Comparison of ENCODE assay signal across 17 cellular contexts in the genomic region with DNA sequence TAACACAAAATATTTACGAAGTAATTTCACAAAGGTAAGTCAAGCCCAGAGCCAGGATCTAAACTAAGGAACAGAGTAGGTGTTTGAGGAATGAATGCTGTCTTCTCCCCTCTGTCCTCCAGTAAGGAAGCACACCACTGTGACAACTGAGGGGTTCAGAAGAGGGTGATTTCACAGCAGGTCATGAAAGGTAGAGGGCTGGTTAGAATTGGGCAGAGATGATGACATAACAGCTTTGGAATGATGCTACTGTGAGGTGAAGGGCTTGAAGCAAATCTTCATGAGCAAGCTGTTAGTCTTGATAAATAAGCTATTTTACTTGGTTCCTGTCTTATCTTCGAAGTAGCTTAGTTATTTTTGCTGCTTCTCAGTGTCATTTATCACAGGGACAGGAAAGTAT.
DNase-seq lines count a peak whose midpoint lies in the region; FAIRE-seq and TF ChIP-seq lines count a peak whose summit lies in the region.
"Had no signal": no experiment of that assay in that cellular context is flagged by ENCODE, and none has a peak within 500 bp of the region (broad histone marks: within the 10 kb centered on the region; RNA-seq: fewer than 3 reads in every experiment).

No MANE protein-coding gene starts in this region.

- FAIRE-seq in bronchial epithelial cell (lab: Jason Lieb, UNC): no peak
- FAIRE-seq: A204.1, G401.6, GM12891 had no signal

- peak overlapping the region; percentile 13 for H3K4me3 Mint-ChIP-seq in type B pancreatic cell
- H3K4me3 Mint-ChIP-seq: B cell; CD4-positive, alpha-beta T cell; GM23338 had no signal

- no peak for TF ChIP-seq EP300 in ovary (IDR thresholded peaks at IDR 0.05)

- peak overlapping the region; percentile 46 for H3K27ac Mint-ChIP-seq in type B pancreatic cell
- H3K27ac Mint-ChIP-seq: B cell; CD4-positive, alpha-beta T cell; GM23338 had no signal

- no CpG with 5 or more reads among the region's 2 CpGs for WGBS in mesendoderm (ENCODE audit: extremely low coverage, insufficient coverage, low lambda C conversion rate)
- WGBS in ovary, 3 donors: 20 to 43% (median 24%) methylated on average over 2 of the region's 2 CpGs

- no peak overlapping the region for H2AK5ac ChIP-seq in mesendoderm (ENCODE audit: low read length)

- no peaks in the 10 kb centered on the region for H3K79me2 ChIP-seq in mesendoderm (ENCODE audit: control insufficient read depth, insufficient read depth, low read length)

- no peak overlapping the region for H3K4me3 ChIP-seq in bronchial epithelial cell (ENCODE audit: low read depth, low read length)
- no peak overlapping the region for H3K4me3 ChIP-seq in mesendoderm (ENCODE audit: low read length)
- no peak overlapping the region for H3K4me3 ChIP-seq in ovary
- H3K4me3 ChIP-seq: GM23338 had no signal

- H3K27me3 ChIP-seq in bronchial epithelial cell (ENCODE audit: control insufficient read depth, insufficient read depth, low read length) (no peaks in the 10 kb centered on the region), mesendoderm (ENCODE audit: insufficient read depth, low read length, poor library complexity) (no peaks in the 10 kb centered on the region), ovary (no peaks in the 10 kb centered on the region)

- H3K9ac ChIP-seq in mesendoderm (ENCODE audit: low read length): no peak overlapping the region

- TF ChIP-seq CTCF in bronchial epithelial cell (IDR thresholded peaks at IDR 0.05; ENCODE audit: insufficient read depth, low read length, severe bottlenecking) (no peak), type B pancreatic cell (conservative IDR thresholded peaks at IDR 0.05) (no peak), ovary (IDR thresholded peaks at IDR 0.05) (no peak)

- H3K27ac ChIP-seq in mesendoderm (ENCODE audit: low read depth, low read length) (no peak overlapping the region), ovary (no peak overlapping the region)

- H3K4me2 ChIP-seq in mesendoderm (ENCODE audit: low read length): no peak overlapping the region
- H3K4me2 ChIP-seq: GM23338 had no signal

- no peaks in the 10 kb centered on the region for H3K36me3 ChIP-seq in bronchial epithelial cell (ENCODE audit: control insufficient read depth, insufficient read depth, low read length)
- H3K36me3 ChIP-seq in mesendoderm (ENCODE audit: control insufficient read depth, insufficient read depth, low read length): no peaks in the 10 kb centered on the region
- no peaks in the 10 kb centered on the region for H3K36me3 ChIP-seq in ovary

- H4K8ac ChIP-seq in mesendoderm (ENCODE audit: low read depth, low read length): no peak overlapping the region

- H3K36me3 Mint-ChIP-seq in type B pancreatic cell: no peaks in the 10 kb centered on the region

- no peak overlapping the region for H3K23ac ChIP-seq in mesendoderm (ENCODE audit: low read length)

- intact Hi-C loops in ovary (cut with DNase I): no loop called here

- no peak overlapping the region for H3K18ac ChIP-seq in mesendoderm (ENCODE audit: low read length)

- no peak overlapping the region for H2BK5ac ChIP-seq in mesendoderm (ENCODE audit: low read length)

- DNase-seq in NCI-H226 (peak; percentile 40), bronchial epithelial cell (ENCODE audit: low read depth) (peak; percentile 8), mesendoderm (peak; percentile 84), type B pancreatic cell (ENCODE audit: extremely low spot score, unreplicated experiment) (no peak), NCI-H187 treated with DMSO at 0.1 percent for 48 hours (lab: John Stamatoyannopoulos, UW) (no peak), ovary (no peak), NCI-H82 treated with DMSO at 0.1 percent for 48 hours (lab: John Stamatoyannopoulos, UW; ENCODE audit: unreplicated experiment) (no peak)
- DNase-seq: C1 segment of cervical spinal cord; Calu3; CD4-positive, alpha-beta T cell; DMS 273 treated with DMSO at 0.1 percent for 48 hours; H7 had no signal

- no peak overlapping the region for H2BK15ac ChIP-seq in mesendoderm (replicated peaks; ENCODE audit: low read depth)

- H4K5ac ChIP-seq in mesendoderm (ENCODE audit: low read length): no peak overlapping the region

- no peaks in the 10 kb centered on the region for H3K27me3 Mint-ChIP-seq in type B pancreatic cell
- H3K27me3 Mint-ChIP-seq: B cell; CD4-positive, alpha-beta T cell had no signal

- H3K9me3 ChIP-seq in ovary: no peaks in the 10 kb centered on the region

- H3K79me1 ChIP-seq in mesendoderm (ENCODE audit: low read length): no peaks in the 10 kb centered on the region

- no peak overlapping the region for H3K4ac ChIP-seq in mesendoderm (ENCODE audit: low read depth, low read length)

- no peak for TF ChIP-seq POLR2A in ovary (IDR thresholded peaks at IDR 0.05)

- no peaks in the 10 kb centered on the region for H3K9me3 Mint-ChIP-seq in type B pancreatic cell
- H3K9me3 Mint-ChIP-seq: CD4-positive, alpha-beta T cell; GM23338 had no signal

- H3K4me1 ChIP-seq in mesendoderm (ENCODE audit: control insufficient read depth, low read depth, low read length) (no peaks in the 10 kb centered on the region), ovary (ENCODE audit: insufficient read depth) (no peaks in the 10 kb centered on the region)

- peaks cover 26% of the 10 kb centered on the region for H3K4me1 Mint-ChIP-seq in type B pancreatic cell (ENCODE audit: unreplicated experiment)
- H3K4me1 Mint-ChIP-seq: B cell had no signal

- no peak overlapping the region for H3K56ac ChIP-seq in mesendoderm (ENCODE audit: low read length)

- H2BK120ac ChIP-seq in mesendoderm (ENCODE audit: low read depth, low read length): no peak overlapping the region

Comparison
In these comparisons a context has a peak if more than half of its experiments do, and no peak if none do; other contexts are left out.
1. DNase-seq: peak in NCI-H226 (single experiment), bronchial epithelial cell (single experiment) and mesendoderm (single experiment); none in type B pancreatic cell (single experiment), NCI-H187 treated with DMSO at 0.1 percent for 48 hours (single experiment), ovary (0 of 5) and NCI-H82 treated with DMSO at 0.1 percent for 48 hours (single experiment).